In the genomic region with DNA sequence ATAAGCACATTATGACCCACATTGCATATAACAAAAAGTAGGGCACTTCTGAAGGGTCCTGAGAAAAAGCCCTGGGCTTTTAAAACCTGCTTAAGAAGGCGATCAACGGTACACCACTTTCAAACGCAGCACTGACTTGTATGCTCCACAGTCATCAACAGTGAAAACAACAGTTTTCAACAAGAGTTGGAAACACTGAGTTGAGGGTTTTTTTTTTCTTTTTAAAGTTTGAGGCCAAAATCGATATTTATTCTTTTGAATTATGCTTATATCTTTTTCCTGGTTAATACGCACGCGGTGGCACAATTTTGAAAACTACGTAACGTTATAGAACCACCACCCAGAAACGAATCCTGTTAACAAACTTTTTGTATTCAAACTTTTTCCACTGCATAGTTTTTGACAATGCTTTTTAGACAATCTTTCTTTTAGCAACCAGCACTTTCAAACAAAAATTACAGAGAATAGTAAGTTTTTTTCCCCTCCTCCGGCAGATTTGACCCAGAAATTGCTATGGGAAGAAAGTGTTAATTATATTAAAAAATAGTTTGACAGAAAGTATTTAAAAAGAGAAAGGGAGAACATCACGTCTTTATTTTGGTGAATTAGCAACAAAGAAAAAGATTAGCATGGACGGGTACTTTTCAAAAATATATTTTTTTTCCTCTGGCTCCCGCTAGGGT, we compare ENCODE assay signal across 8 cellular contexts. TPM values are rescaled to one million over a fixed set of nuclear protein-coding genes. Genes with fewer than 3 reads are reported as not detected.
DNase-seq lines count a peak whose midpoint lies in the region; ATAC-seq and FAIRE-seq lines count a peak whose summit lies in the region.

No MANE protein-coding gene starts in this region.

- no peak for ATAC-seq in activated naive CD4-positive, alpha-beta T cell treated with anti-CD3 and anti-CD28 coated beads, Interleukin-2, amount 50 U/mL, for 72 hours
- no peak for ATAC-seq in stimulated activated naive CD8-positive, alpha-beta T cell treated with anti-CD3 and anti-CD28 coated beads, Interleukin-15, amount 100 ng/mL, for 72 hours

- H3K36me3 Mint-ChIP-seq in activated naive CD4-positive, alpha-beta T cell treated with anti-CD3 and anti-CD28 coated beads, Interleukin-2, amount 50 U/mL, for 72 hours, result peaks cover 0 to 14% of the 10 kb centered on the region in 2 donors

- no peaks in the 10 kb centered on the region for H3K27me3 Mint-ChIP-seq in stimulated activated naive CD8-positive, alpha-beta T cell treated with anti-CD3 and anti-CD28 coated beads, Interleukin-15, amount 100 ng/mL, for 72 hours

- no peaks in the 10 kb centered on the region for H3K9me3 ChIP-seq in HUES6 (ENCODE audit: control insufficient read depth, insufficient read depth, low read depth, low read length)

- no peaks in the 10 kb centered on the region for H3K9me3 Mint-ChIP-seq in activated naive CD4-positive, alpha-beta T cell treated with anti-CD3 and anti-CD28 coated beads, Interleukin-2, amount 50 U/mL, for 72 hours
- no peaks in the 10 kb centered on the region for H3K9me3 Mint-ChIP-seq in stimulated activated naive CD8-positive, alpha-beta T cell treated with anti-CD3 and anti-CD28 coated beads, Interleukin-15, amount 100 ng/mL, for 72 hours

- FAIRE-seq in islet of Langerhans (lab: Jason Lieb, UNC), result peak; percentile 91

- H3K27ac ChIP-seq in HUES6 (ENCODE audit: low read depth, low read length), result no peak overlapping the region

- peak overlapping the region; percentile 91 to 93 for H3K4me3 Mint-ChIP-seq in stimulated activated naive CD8-positive, alpha-beta T cell treated with anti-CD3 and anti-CD28 coated beads, Interleukin-15, amount 100 ng/mL, for 72 hours

- peaks cover 52% of the 10 kb centered on the region for H3K4me1 Mint-ChIP-seq in stimulated activated naive CD8-positive, alpha-beta T cell treated with anti-CD3 and anti-CD28 coated beads, Interleukin-15, amount 100 ng/mL, for 72 hours

- H3K4me1 ChIP-seq in HUES6 (ENCODE audit: control insufficient read depth, insufficient read depth, low read length), result 0 out of 2 replicates have a peak, but pooled peaks cover 7% of the 10 kb centered on the region

- no peaks in the 10 kb centered on the region for H3K36me3 ChIP-seq in HUES6 (ENCODE audit: control insufficient read depth, insufficient read depth, low read length)

- H3K27me3 ChIP-seq in HUES6 (ENCODE audit: control insufficient read depth, insufficient read depth, low read length), result peaks cover 22% of the 10 kb centered on the region

- no peak for DNase-seq in activated naive CD4-positive, alpha-beta T cell treated with anti-CD3 and anti-CD28 coated beads, Interleukin-2, amount 50 U/mL, for 72 hours (ENCODE audit: low spot score in 2 of 2)
- no peak for DNase-seq in stimulated activated naive CD8-positive, alpha-beta T cell treated with anti-CD3 and anti-CD28 coated beads, Interleukin-15, amount 100 ng/mL, for 72 hours
- DNase-seq in SHP77 treated with DMSO at 0.1 percent for 48 hours (lab: John Stamatoyannopoulos, UW) (no peak), NOMO-1 (lab: John Stamatoyannopoulos, UW; ENCODE audit: unreplicated experiment in 2 of 2) (no peak), EL (no peak), iPS-NIHi7 (ENCODE audit: extremely low spot score) (no peak)

- peak overlapping the region; percentile 88 for H3K4me3 ChIP-seq in HUES6 (ENCODE audit: low read depth, low read length)

- H3K9ac ChIP-seq in HUES6 (ENCODE audit: low read length), result no peak overlapping the region

- H3K27ac Mint-ChIP-seq in activated naive CD4-positive, alpha-beta T cell treated with anti-CD3 and anti-CD28 coated beads, Interleukin-2, amount 50 U/mL, for 72 hours, result peak overlapping the region; percentile 85 to 93
- peak overlapping the region; percentile 96 for H3K27ac Mint-ChIP-seq in stimulated activated naive CD8-positive, alpha-beta T cell treated with anti-CD3 and anti-CD28 coated beads, Interleukin-15, amount 100 ng/mL, for 72 hours

RNA-seq across cellular contexts. Expression of a gene that starts 1.0 kb away (rescaled TPM):
- total RNA-seq in activated naive CD4-positive, alpha-beta T cell treated with anti-CD3 and anti-CD28 coated beads, Interleukin-2, amount 50 U/mL, for 72 hours, result 10 to 100 TPM; 19.6 to 27.3 TPM

RNA-seq across cellular contexts. Expression of a gene that starts 27.2 kb away (rescaled TPM):
- not detected for total RNA-seq in activated naive CD4-positive, alpha-beta T cell treated with anti-CD3 and anti-CD28 coated beads, Interleukin-2, amount 50 U/mL, for 72 hours
